Comparison of ENCODE assay signal across 1 cellular context in the genomic region with DNA sequence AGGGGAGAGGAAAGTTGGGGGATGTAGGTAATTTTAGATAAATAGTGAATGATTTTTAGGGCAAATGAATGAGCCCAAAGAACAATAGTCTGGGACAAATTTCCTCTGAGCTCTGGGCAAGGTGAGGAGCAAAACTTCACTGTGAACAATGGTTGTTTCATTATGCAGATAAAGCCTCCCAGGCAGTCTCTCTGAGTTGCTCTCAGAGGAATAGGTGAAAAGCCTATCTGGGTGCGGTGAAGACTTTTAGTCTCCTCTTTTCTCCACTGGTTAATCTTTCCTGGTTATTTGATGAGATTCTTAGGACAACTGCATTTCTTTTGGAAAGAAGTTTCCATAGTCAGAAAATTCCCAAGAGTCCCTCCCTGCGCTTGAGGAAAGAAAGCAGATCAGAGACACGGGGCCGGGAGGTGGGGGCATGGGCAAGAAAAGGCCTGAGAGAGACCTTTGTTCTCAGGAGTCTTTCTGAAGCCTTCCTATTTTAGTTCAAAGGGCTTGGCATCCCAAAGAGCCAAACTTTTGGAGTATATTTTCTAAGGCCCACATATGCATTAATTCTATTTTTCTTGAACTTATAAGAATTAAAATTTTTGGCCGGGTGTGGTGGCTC.
TF ChIP-seq lines count a peak whose summit lies in the region.

No MANE protein-coding gene starts in this region.

TF ChIP-seq in WTC11, 78 proteins besides CTCF, POLR2A, EP300 and RAD21:
- TF ChIP-seq ATF1 (CRISPR knock-in tag; IDR thresholded peaks at IDR 0.05) (no peak), NR3C1 (CRISPR knock-in tag; conservative IDR thresholded peaks at IDR 0.05; ENCODE audit: low read depth) (no peak), IRF2 (CRISPR knock-in tag; IDR thresholded peaks at IDR 0.05; ENCODE audit: borderline replicate concordance, low read depth) (no peak), CREM (CRISPR knock-in tag; IDR thresholded peaks at IDR 0.05) (no peak), SP1 (CRISPR knock-in tag; conservative IDR thresholded peaks at IDR 0.05) (no peak), RORB (CRISPR knock-in tag; IDR thresholded peaks at IDR 0.05) (no peak)
